In the genomic region with DNA sequence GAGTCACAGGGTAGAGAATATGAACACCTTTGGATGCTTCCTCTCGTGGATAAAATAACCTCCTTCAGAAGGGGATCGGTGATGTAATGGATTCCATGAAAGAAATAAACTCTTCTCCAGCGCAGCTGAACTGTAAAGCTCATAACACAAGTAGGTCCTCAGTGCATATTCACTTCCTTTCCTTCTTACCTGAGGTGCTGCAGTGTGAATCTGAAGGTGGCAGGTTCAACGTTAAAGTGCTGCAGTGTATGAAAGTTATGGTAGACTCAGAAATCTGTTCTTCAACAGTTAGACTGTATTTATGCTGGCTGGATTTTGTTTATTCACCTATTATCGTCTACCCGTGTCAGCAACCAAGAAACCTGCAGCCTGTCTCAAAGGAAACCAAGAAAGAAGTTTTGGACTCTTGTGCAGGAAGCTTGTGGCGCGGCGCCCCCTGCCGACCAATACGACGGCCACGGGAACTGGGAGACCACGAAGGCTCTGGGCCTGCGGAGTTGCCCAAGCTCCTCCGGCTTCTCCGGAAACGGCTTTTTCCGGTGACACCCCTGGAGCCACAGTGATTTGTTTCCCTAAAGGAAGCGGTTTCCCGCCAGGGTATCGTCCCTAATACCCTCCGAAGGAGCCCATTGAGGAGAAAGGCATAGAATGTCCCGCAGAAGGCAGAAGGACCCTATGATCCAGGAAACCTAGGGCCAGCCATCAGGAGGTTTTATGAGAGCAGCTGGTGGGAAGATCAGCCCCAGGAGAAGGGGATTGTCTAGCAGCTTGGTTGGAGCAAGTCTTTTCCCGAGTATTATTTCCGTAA, we compare ENCODE assay signal across 8 cellular contexts. TPM values are rescaled to one million over a fixed set of nuclear protein-coding genes. Genes with fewer than 3 reads are reported as not detected.
A peak's percentile ranks its signal among the peaks of the same experiment; 100 is the strongest.
DNase-seq lines count a peak whose midpoint lies in the region; ATAC-seq and TF ChIP-seq lines count a peak whose summit lies in the region.

No MANE protein-coding gene starts in this region.

- no peak overlapping the region for H3K27ac Mint-ChIP-seq in activated T-helper 1 cell treated with anti-CD3 and anti-CD28 coated beads, Interleukin-12 subunit alpha, Interleukin-12 subunit beta, Interleukin-2, Interleukin-4 antibody, amounts not matched to agents 30 ng/mL and 10 ng/mL and 1 ng/mL, durations not matched to agents 14 hours and 24 hours and 36 hours

- DNase-seq in GF-D8 (lab: John Stamatoyannopoulos, UW) (peak; percentile 71), OCI-M1 (lab: John Stamatoyannopoulos, UW) (peak; percentile 87), foreskin melanocyte (peak; percentile 86), stromal cell of bone marrow (ENCODE audit: low read depth) (peak; percentile 38)
- peak; percentile 62 for DNase-seq in activated T-helper 1 cell treated with anti-CD3 and anti-CD28 coated beads, Interleukin-12 subunit alpha, Interleukin-12 subunit beta, Interleukin-2, Interleukin-4 antibody, amounts not matched to agents 30 ng/mL and 10 ng/mL and 1 ng/mL, durations not matched to agents 14 hours and 24 hours and 36 hours (ENCODE audit: low spot score)

- H3K4me3 ChIP-seq in neutrophil (ENCODE audit: low read depth in 1 of 2, low read length in 1 of 2), result peak overlapping the region in 1 of 2 experiments; percentile 25

- no peaks in the 10 kb centered on the region for H3K36me3 Mint-ChIP-seq in activated T-helper 1 cell treated with anti-CD3 and anti-CD28 coated beads, Interleukin-12 subunit alpha, Interleukin-12 subunit beta, Interleukin-2, Interleukin-4 antibody, amounts not matched to agents 30 ng/mL and 10 ng/mL and 1 ng/mL, durations not matched to agents 14 hours and 24 hours and 36 hours (ENCODE audit: low read depth)

- H3K36me3 ChIP-seq in neutrophil, result no peaks in the 10 kb centered on the region

- H3K27me3 ChIP-seq in neutrophil, result no peaks in the 10 kb centered on the region

- peak; percentile 67 for TF ChIP-seq CTCF in neutrophil (IDR thresholded peaks at IDR 0.05)

- H3K9me3 Mint-ChIP-seq in activated T-helper 1 cell treated with anti-CD3 and anti-CD28 coated beads, Interleukin-12 subunit alpha, Interleukin-12 subunit beta, Interleukin-2, Interleukin-4 antibody, amounts not matched to agents 30 ng/mL and 10 ng/mL and 1 ng/mL, durations not matched to agents 14 hours and 24 hours and 36 hours, result no peaks in the 10 kb centered on the region

- no peak overlapping the region for H3K4me3 Mint-ChIP-seq in activated T-helper 1 cell treated with anti-CD3 and anti-CD28 coated beads, Interleukin-12 subunit alpha, Interleukin-12 subunit beta, Interleukin-2, Interleukin-4 antibody, amounts not matched to agents 30 ng/mL and 10 ng/mL and 1 ng/mL, durations not matched to agents 14 hours and 24 hours and 36 hours

- H3K27ac ChIP-seq in neutrophil, result no peak overlapping the region

- H3K4me1 ChIP-seq in neutrophil (ENCODE audit: control insufficient read depth in 1 of 2, insufficient read depth in 1 of 2, low read depth in 1 of 2, low read length in 1 of 2), result peaks cover 14 to 19% of the 10 kb centered on the region in 2 experiments

- intact Hi-C loops in activated T-helper 1 cell treated with anti-CD3 and anti-CD28 coated beads, Interleukin-12 subunit alpha, Interleukin-12 subunit beta, Interleukin-2, Interleukin-4 antibody, amounts not matched to agents 30 ng/mL and 10 ng/mL and 1 ng/mL, durations not matched to agents 14 hours and 24 hours and 36 hours (cut with micrococcal nuclease), result loop anchor here (1.0 to 5.0 kb wide), 3 partner anchors 16 to 176 kb away; no protein-coding TSS in a partner anchor

- peaks cover 11% of the 10 kb centered on the region for H3K4me1 Mint-ChIP-seq in activated T-helper 1 cell treated with anti-CD3 and anti-CD28 coated beads, Interleukin-12 subunit alpha, Interleukin-12 subunit beta, Interleukin-2, Interleukin-4 antibody, amounts not matched to agents 30 ng/mL and 10 ng/mL and 1 ng/mL, durations not matched to agents 14 hours and 24 hours and 36 hours (ENCODE audit: low read depth)

- H3K9me3 ChIP-seq in neutrophil, result no peaks in the 10 kb centered on the region

- peak; percentile 68 for ATAC-seq in HG02610 (IDR thresholded peaks at IDR 0.05; ENCODE audit: unreplicated experiment)
- ATAC-seq in HG03045 (IDR thresholded peaks at IDR 0.05; ENCODE audit: unreplicated experiment), result no peak

- H3K27me3 Mint-ChIP-seq in activated T-helper 1 cell treated with anti-CD3 and anti-CD28 coated beads, Interleukin-12 subunit alpha, Interleukin-12 subunit beta, Interleukin-2, Interleukin-4 antibody, amounts not matched to agents 30 ng/mL and 10 ng/mL and 1 ng/mL, durations not matched to agents 14 hours and 24 hours and 36 hours (ENCODE audit: insufficient read depth), result peaks cover 23% of the 10 kb centered on the region

RNA-seq across cellular contexts. Expression of a gene that starts 17.6 kb away (rescaled TPM):
- total RNA-seq in activated T-helper 1 cell treated with anti-CD3 and anti-CD28 coated beads, Interleukin-12 subunit alpha, Interleukin-12 subunit beta, Interleukin-2, Interleukin-4 antibody, amounts not matched to agents 30 ng/mL and 10 ng/mL and 1 ng/mL, durations not matched to agents 14 hours and 24 hours and 36 hours, result not detected in 2 replicates
